12 cellular contexts compared by ENCODE assay signal in genomic region chr10:101938316-101939272, GRCh38.
DNase-seq lines count a peak whose midpoint lies in the region; ATAC-seq, FAIRE-seq and TF ChIP-seq lines count a peak whose summit lies in the region.
"Had no signal": no experiment of that assay in that cellular context is flagged by ENCODE, and none has a peak within 500 bp of the region (broad histone marks: within the 10 kb centered on the region; RNA-seq: fewer than 3 reads in every experiment).

No MANE protein-coding gene starts in this region.

- TF ChIP-seq RAD21 in liver (IDR thresholded peaks at IDR 0.05) (no peak), HepG2 (CRISPR knock-in tag; IDR thresholded peaks at IDR 0.05) (no peak)

- no peak overlapping the region for H3K4me2 ChIP-seq in HepG2 (ENCODE audit: low read depth, low read length)

- H3K9me3 Mint-ChIP-seq in memory B cell: no peaks in the 10 kb centered on the region

- H3K27ac ChIP-seq in liver (ENCODE audit: low read depth in 1 of 2, low read length in 2 of 2) (no peak overlapping the region), HepG2 (ENCODE audit: extremely low read length, insufficient read depth, low read length) (no peak overlapping the region), caudate nucleus (ENCODE audit: low read depth, low read length) (peak overlapping the region; percentile 56), vagina (peak overlapping the region; percentile 56)
- H3K27ac ChIP-seq: C4-2B had no signal

- no peaks in the 10 kb centered on the region for H3K9me3 ChIP-seq in liver (ENCODE audit: control insufficient read depth in 4 of 4, low read length in 3 of 4)
- H3K9me3 ChIP-seq in HepG2 (ENCODE audit: low read length): no peaks in the 10 kb centered on the region
- H3K9me3 ChIP-seq in vagina: no peaks in the 10 kb centered on the region

- H3K4me1 ChIP-seq in liver (ENCODE audit: control insufficient read depth in 4 of 4, insufficient read depth in 4 of 4, low read length in 3 of 4) (no peaks in the 10 kb centered on the region), HepG2 (ENCODE audit: insufficient read depth, low read length) (no peaks in the 10 kb centered on the region), vagina (peaks cover 26% of the 10 kb centered on the region)

- no peak overlapping the region for H3K4me3 Mint-ChIP-seq in memory B cell

- TF ChIP-seq EP300 in HepG2 (IDR thresholded peaks at IDR 0.05; ENCODE audit: low read depth in 2 of 2, low read length in 2 of 2) (no peak), HepG2 (CRISPR knock-in tag; IDR thresholded peaks at IDR 0.05; ENCODE audit: borderline replicate concordance) (no peak)

- in situ Hi-C loops in HepG2 (cut with HindIII; ENCODE audit: extremely low pct_ligation_motif_present, low pct_unique_long_range_greater_than_20kb): no loop called here

- FAIRE-seq in HepG2 (lab: Jason Lieb, UNC): no peak
- FAIRE-seq in frontal cortex (lab: Jason Lieb, UNC): no peak

- H3K27ac Mint-ChIP-seq in memory B cell: peak overlapping the region; percentile 67

- H3K36me3 Mint-ChIP-seq in memory B cell: peaks cover 21% of the 10 kb centered on the region

- H3K36me3 ChIP-seq in liver (ENCODE audit: control insufficient read depth in 4 of 4, insufficient read depth in 3 of 4, low read depth in 1 of 4, low read length in 3 of 4) (peaks cover 0 to 9% (median 4%) of the 10 kb centered on the region in 4 donors), HepG2 (replicated peaks in 1 of 2; ENCODE audit: control insufficient read depth in 1 of 2, insufficient read depth in 2 of 2, low read length in 2 of 2) (peaks cover 3 to 6% of the 10 kb centered on the region in 2 experiments; a peak in 3 of 5 replicates), vagina (peaks cover 0 to 9% of the 10 kb centered on the region in 2 donors)

- H3K9ac ChIP-seq in liver (ENCODE audit: low read depth in 1 of 2, low read length in 2 of 2) (no peak overlapping the region), HepG2 (ENCODE audit: insufficient read depth, low read depth, low read length) (no peak overlapping the region)

- H4K20me1 ChIP-seq in HepG2 (ENCODE audit: insufficient read depth, low read length): no peaks in the 10 kb centered on the region

- no peak for ATAC-seq in HepG2
- peak; percentile 80 for ATAC-seq in memory B cell (ENCODE audit: low read depth)

- CTCF ChIA-PET in HepG2 (lab: Yijun Ruan, JAX; ENCODE audit: low intra/inter-chr PET ratio, low total read pairs): no interaction called here

- H3K4me1 Mint-ChIP-seq in memory B cell: peaks cover 38% of the 10 kb centered on the region

- no peak for TF ChIP-seq CTCF in liver (IDR thresholded peaks at IDR 0.05; ENCODE audit: low read depth, low read length, missing input control)
- no peak for TF ChIP-seq CTCF in HepG2 (CRISPR knock-in tag; IDR thresholded peaks at IDR 0.05)
- TF ChIP-seq CTCF in vagina (IDR thresholded peaks at IDR 0.05): no peak

- intact Hi-C loops in HepG2 (cut with micrococcal nuclease; ENCODE audit: unreplicated experiment): no loop called here
- intact Hi-C loops in vagina (cut with DNase I): no loop called here

- WGBS in liver: 83% methylated on average over 5 of the region's 5 CpGs
- 92% methylated on average over 5 of the region's 5 CpGs for WGBS in HepG2 (ENCODE audit: low lambda C conversion rate)

- H3K4me3 ChIP-seq in liver (ENCODE audit: low read depth in 1 of 3, low read length in 3 of 3) (no peak overlapping the region), HepG2 (replicated peaks in 1 of 3; ENCODE audit: insufficient read depth in 1 of 3, low read depth in 2 of 3, low read length in 3 of 3) (no peak overlapping the region), vagina (no peak overlapping the region)

- no peak for DNase-seq in HepG2 (ENCODE audit: low spot score)
- no peak for DNase-seq in caudate nucleus (lab: John Stamatoyannopoulos, UW)
- DNase-seq in memory B cell (ENCODE audit: low spot score in 2 of 2): no peak
- no peak for DNase-seq in vagina (ENCODE audit: extremely low spot score in 2 of 2)
- DNase-seq in stimulated activated CD4-positive, alpha-beta T cell treated with anti-CD3 and anti-CD28 coated beads, Interleukin-2, amount 100 ng/mL, for 48 hours: no peak
- no peak for DNase-seq in frontal cortex (ENCODE audit: low spot score in 2 of 2)
- no peak for DNase-seq in COLO829 (ENCODE audit: low spot score)
- DNase-seq: activated CD8-positive, alpha-beta memory T cell treated with anti-CD3 and anti-CD28 coated beads, Interleukin-2, amount 50 U/mL, for 4 hours; head of caudate nucleus; OCI-M1 had no signal

- no peaks in the 10 kb centered on the region for H3K79me2 ChIP-seq in HepG2 (ENCODE audit: insufficient read depth, low read length)

- BruUV-seq in HepG2 (replicated peaks; lab: Mats Ljungman, UMichigan): no TSS peak

- TF ChIP-seq POLR2A in HepG2 (IDR thresholded peaks at IDR 0.05; ENCODE audit: insufficient read depth in 1 of 2, low read depth in 2 of 2, low read length in 2 of 2) (no peak), vagina (IDR thresholded peaks at IDR 0.05) (no peak)

- no peak overlapping the region for H2AFZ ChIP-seq in HepG2 (ENCODE audit: low read length)

- POLR2A ChIA-PET in HepG2 (lab: Yijun Ruan, JAX): no interaction called here

- H3K27me3 ChIP-seq in liver (ENCODE audit: control insufficient read depth in 4 of 4, insufficient read depth in 4 of 4, low read length in 3 of 4): no peaks in the 10 kb centered on the region
- H3K27me3 ChIP-seq in HepG2 (ENCODE audit: control insufficient read depth in 1 of 2, insufficient read depth in 2 of 2, low read length in 2 of 2): no peaks in the 10 kb centered on the region
- H3K27me3 ChIP-seq in vagina: no peaks in the 10 kb centered on the region

- no peaks in the 10 kb centered on the region for H3K27me3 Mint-ChIP-seq in memory B cell

TF ChIP-seq in liver, 16 proteins besides CTCF, POLR2A, EP300 and RAD21:
- TF ChIP-seq NR2F2 (IDR thresholded peaks at IDR 0.05): peak; percentile 83
- no peak for TF ChIP-seq RXRA (IDR thresholded peaks at IDR 0.05)

TF ChIP-seq in HepG2, 621 proteins besides CTCF, POLR2A, EP300 and RAD21:
- TF ChIP-seq CBX2 (IDR thresholded peaks at IDR 0.05; ENCODE audit: low read depth, low read length): no peak
- no peak for TF ChIP-seq CBX2 (CRISPR knock-in tag; IDR thresholded peaks at IDR 0.05; ENCODE audit: low read depth)
- TF ChIP-seq SP2 (CRISPR knock-in tag; IDR thresholded peaks at IDR 0.05): no peak
- no peak for TF ChIP-seq SP1 (IDR thresholded peaks at IDR 0.05)
- TF ChIP-seq SP1 (CRISPR knock-in tag; IDR thresholded peaks at IDR 0.05): no peak
- no peak for TF ChIP-seq FOXA1 (IDR thresholded peaks at IDR 0.05)
- no peak for TF ChIP-seq FOXA1 (CRISPR knock-in tag; IDR thresholded peaks at IDR 0.05)
- no peak for TF ChIP-seq ZNF670 (CRISPR knock-in tag; IDR thresholded peaks at IDR 0.05; ENCODE audit: borderline replicate concordance)
- no peak for TF ChIP-seq IRF2 (CRISPR knock-in tag; IDR thresholded peaks at IDR 0.05)

Comparison
In these comparisons a context has a peak if more than half of its experiments do, and no peak if none do; other contexts are left out.
1. H3K27ac ChIP-seq: peak in caudate nucleus (single experiment) and vagina (single experiment); none in liver (0 of 2) and HepG2 (single experiment).